Comparison of ENCODE assay signal across 17 cellular contexts in the genomic region with DNA sequence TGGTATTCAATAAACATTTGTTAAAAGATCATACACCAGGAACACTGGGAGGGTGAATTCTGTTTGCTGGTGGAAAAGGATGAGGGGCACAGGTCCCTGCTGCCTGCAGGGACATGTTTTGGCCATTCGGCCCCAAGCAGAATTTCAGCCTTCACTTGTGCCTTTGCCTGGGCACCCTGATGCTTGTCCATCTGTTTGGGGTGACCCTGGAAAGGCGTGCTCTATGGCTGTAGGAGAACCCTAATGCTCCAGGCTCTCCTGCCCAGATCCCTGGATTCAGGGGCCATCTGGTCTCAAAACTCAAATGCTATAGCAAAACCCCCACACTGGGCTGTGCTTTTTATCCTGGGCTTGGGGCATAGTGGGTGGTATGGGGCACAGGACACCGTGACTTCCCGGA. TPM values are rescaled to one million over a fixed set of nuclear protein-coding genes. Genes with fewer than 3 reads are reported as not detected.
DNase-seq lines count a peak whose midpoint lies in the region; ATAC-seq and TF ChIP-seq lines count a peak whose summit lies in the region.
"Had no signal": no experiment of that assay in that cellular context is flagged by ENCODE, and none has a peak within 500 bp of the region (broad histone marks: within the 10 kb centered on the region; RNA-seq: fewer than 3 reads in every experiment).

No MANE protein-coding gene starts in this region.

- ATAC-seq in DND-41 (ENCODE audit: insufficient read depth, low read depth) (no peak), IMR-90 (ENCODE audit: low read depth) (no peak), GM19328 (IDR thresholded peaks at IDR 0.05; ENCODE audit: unreplicated experiment) (no peak)
- ATAC-seq: heart left ventricle had no signal

- H3K14ac ChIP-seq in IMR-90 (replicated peaks; ENCODE audit: low read depth, low read length): peak overlapping the region; percentile 84

- H3K4me1 ChIP-seq in DND-41 (ENCODE audit: insufficient read depth, low read length): peaks cover 25% of the 10 kb centered on the region
- H3K4me1 ChIP-seq in IMR-90 (ENCODE audit: control insufficient read depth, insufficient read depth, low read length): peaks cover 49% of the 10 kb centered on the region
- H3K4me1 ChIP-seq in osteoblast (ENCODE audit: insufficient read depth, low read length): peaks cover 72% of the 10 kb centered on the region

- H2BK15ac ChIP-seq in IMR-90 (ENCODE audit: low read depth, low read length): peak overlapping the region; percentile 90; the same call in 2 of the 3 replicates

- no peaks in the 10 kb centered on the region for H3K9me3 ChIP-seq in DND-41 (ENCODE audit: insufficient read depth, low read length, severe bottlenecking)
- H3K9me3 ChIP-seq in IMR-90 (ENCODE audit: control insufficient read depth, insufficient read depth, low read length): no peaks in the 10 kb centered on the region
- no peaks in the 10 kb centered on the region for H3K9me3 ChIP-seq in osteoblast (ENCODE audit: low read depth, low read length)
- H3K9me3 ChIP-seq: heart left ventricle, left ventricle myocardium inferior, prostate gland had no signal

- CTCF ChIA-PET in IMR-90 (lab: Yijun Ruan, JAX): no interaction called here

- intact Hi-C loops in IMR-90 (cut with micrococcal nuclease): no loop called here

- H2AFZ ChIP-seq in DND-41 (ENCODE audit: low read depth, low read length) (no peak overlapping the region), IMR-90 (replicated peaks; ENCODE audit: low read length, poor library complexity) (peak overlapping the region; percentile 26), osteoblast (ENCODE audit: low read length) (no peak overlapping the region)

- H2BK5ac ChIP-seq in IMR-90 (ENCODE audit: low read depth, low read length, poor library complexity, severe bottlenecking): peak overlapping the region; percentile 76

- H3K23ac ChIP-seq in IMR-90 (ENCODE audit: low read depth, low read length): 0 out of 2 replicates have a peak overlapping the region, but pooled peaks have one; percentile 63

- H3K27me3 ChIP-seq in DND-41 (ENCODE audit: insufficient read depth, low read length, poor library complexity): no peaks in the 10 kb centered on the region
- no peaks in the 10 kb centered on the region for H3K27me3 ChIP-seq in IMR-90 (ENCODE audit: control insufficient read depth, insufficient read depth, low read length)
- H3K27me3 ChIP-seq in osteoblast (ENCODE audit: insufficient read depth, low read length): no peaks in the 10 kb centered on the region
- H3K27me3 ChIP-seq: heart left ventricle had no signal

- no peak overlapping the region for H3K56ac ChIP-seq in IMR-90 (ENCODE audit: extremely low read depth, insufficient read depth, low read length)

- TF ChIP-seq CTCF in DND-41 (IDR thresholded peaks at IDR 0.05; ENCODE audit: borderline replicate concordance, extremely low read depth, low read length, poor library complexity, severe bottlenecking) (no peak), IMR-90 (conservative IDR thresholded peaks at IDR 0.05; ENCODE audit: low read depth, low read length) (no peak), coronary artery (IDR thresholded peaks at IDR 0.05) (no peak), osteoblast (IDR thresholded peaks at IDR 0.05; ENCODE audit: extremely low read depth, low read depth, low read length) (no peak)

- POLR2A ChIA-PET in IMR-90 (lab: Charles Lee; ENCODE audit: unreplicated experiment): no interaction called here

- H3K9ac ChIP-seq in DND-41 (ENCODE audit: low read depth, low read length) (no peak overlapping the region), IMR-90 (ENCODE audit: low read depth, low read length) (no peak overlapping the region)

- WGBS in IMR-90 (ENCODE audit: extremely low coverage in 2 of 2, insufficient read length in 1 of 2), 2 experiments: 100% methylated on average over 1 of the region's 4 CpGs; no CpG with 5 or more reads in 1 of the 2 experiments

- peak overlapping the region; percentile 87 for H2AK5ac ChIP-seq in IMR-90 (ENCODE audit: low read depth, low read length)

- H4K5ac ChIP-seq in IMR-90 (ENCODE audit: low read depth, low read length): peak overlapping the region; percentile 69; the same call in 1 of the 2 replicates

- peak overlapping the region; percentile 88 for H3K4ac ChIP-seq in IMR-90 (ENCODE audit: low read depth, low read length)

- H3K4me2 ChIP-seq in DND-41 (ENCODE audit: insufficient read depth, low read length) (no peak overlapping the region), IMR-90 (ENCODE audit: low read depth, low read length) (no peak overlapping the region), osteoblast (ENCODE audit: insufficient read depth, low read length) (no peak overlapping the region)

- H2BK120ac ChIP-seq in IMR-90 (ENCODE audit: low read depth, low read length): peak overlapping the region; percentile 96

- H4K20me1 ChIP-seq in DND-41 (ENCODE audit: insufficient read depth, low read length): no peaks in the 10 kb centered on the region
- H4K20me1 ChIP-seq in IMR-90 (ENCODE audit: insufficient read depth, low read length): no peaks in the 10 kb centered on the region
- no peaks in the 10 kb centered on the region for H4K20me1 ChIP-seq in osteoblast (ENCODE audit: insufficient read depth, low read length)

- peak overlapping the region; percentile 67 for H3K18ac ChIP-seq in IMR-90 (ENCODE audit: low read depth, low read length)

- H2BK20ac ChIP-seq in IMR-90 (ENCODE audit: low read depth, low read length): peak overlapping the region; percentile 63

- dilution Hi-C loops in IMR-90 (cut with HindIII; ENCODE audit: low sequenced_read_pairs, unreplicated experiment): no loop called here

- in situ Hi-C loops in IMR-90 (cut with MboI; ENCODE audit: low sequenced_read_pairs): no loop called here

- H2AK9ac ChIP-seq in IMR-90 (replicated peaks; ENCODE audit: low read depth, low read length, poor library complexity): peak overlapping the region; percentile 3

- no peak for TF ChIP-seq RAD21 in IMR-90 (IDR thresholded peaks at IDR 0.05; ENCODE audit: low read length)

- no peaks in the 10 kb centered on the region for H3K79me2 ChIP-seq in DND-41 (ENCODE audit: insufficient read depth, low read length)
- H3K79me2 ChIP-seq in osteoblast (ENCODE audit: insufficient read depth, low read length): no peaks in the 10 kb centered on the region

- H4K8ac ChIP-seq in IMR-90 (ENCODE audit: low read depth in 2 of 2, low read length in 2 of 2): peak overlapping the region; percentile 42 to 74; a peak in 3 of 4 replicates

- TF ChIP-seq POLR2A in IMR-90 (IDR thresholded peaks at IDR 0.05; ENCODE audit: low read depth, low read length): no peak

- H3K36me3 ChIP-seq in DND-41 (ENCODE audit: insufficient read depth, low read length): no peaks in the 10 kb centered on the region
- H3K36me3 ChIP-seq in IMR-90 (ENCODE audit: control insufficient read depth, insufficient read depth, low read length): no peaks in the 10 kb centered on the region
- H3K36me3 ChIP-seq in osteoblast (ENCODE audit: insufficient read depth, low read length): no peaks in the 10 kb centered on the region
- H3K36me3 ChIP-seq: heart left ventricle, left ventricle myocardium inferior, prostate gland had no signal

- H3K4me3 ChIP-seq in DND-41 (ENCODE audit: low read depth in 1 of 2, low read length in 2 of 2): no peak overlapping the region
- no peak overlapping the region for H3K4me3 ChIP-seq in IMR-90 (ENCODE audit: insufficient read depth, low read depth, low read length)
- no peak overlapping the region for H3K4me3 ChIP-seq in coronary artery
- H3K4me3 ChIP-seq in osteoblast (ENCODE audit: insufficient read depth, low read length): no peak overlapping the region
- H3K4me3 ChIP-seq: heart left ventricle, left ventricle myocardium inferior, prostate gland, SK-N-MC had no signal

- H3K9me1 ChIP-seq in IMR-90 (ENCODE audit: insufficient read depth, low read length): peaks cover 19% of the 10 kb centered on the region

- no TSS peak for BruUV-seq in IMR-90 (replicated peaks; lab: Mats Ljungman, UMichigan)

- peak overlapping the region; percentile 90; the same call in 1 of the 2 replicates for H4K91ac ChIP-seq in IMR-90 (ENCODE audit: insufficient read depth, low read depth, low read length)

- no peaks in the 10 kb centered on the region for H3K79me1 ChIP-seq in IMR-90 (ENCODE audit: low read depth in 1 of 2, low read length in 2 of 2)

- DNase-seq in DND-41 (no peak), IMR-90 (no peak), coronary artery (ENCODE audit: low spot score) (no peak), osteoblast (ENCODE audit: insufficient read length, low spot score, missing footprints) (no peak), SHP77 (lab: John Stamatoyannopoulos, UW) (no peak), H4 (ENCODE audit: low spot score) (no peak)
- DNase-seq: activated CD4-positive, alpha-beta T cell treated with anti-CD3 and anti-CD28 coated beads, Interleukin-2, amount 50 U/mL, for 1 hour; activated CD8-positive, alpha-beta memory T cell treated with anti-CD3 and anti-CD28 coated beads, Interleukin-2, amount 50 U/mL, for 4 hours; activated naive CD8-positive, alpha-beta T cell treated with anti-CD3 and anti-CD28 coated beads, Interleukin-2, amount 10 ng/mL, durations not matched to agents 7 days and 5 days; DMS53; heart left ventricle; left ventricle myocardium inferior; MM.1S; NCI-H69 had no signal

- peak overlapping the region; percentile 66; the same call in 1 of the 2 replicates for H3K27ac ChIP-seq in DND-41 (ENCODE audit: low read length)
- H3K27ac ChIP-seq in IMR-90 (ENCODE audit: insufficient read depth, low read length): no peak overlapping the region; the same call in 1 of the 2 replicates
- peak overlapping the region; percentile 64 to 86 for H3K27ac ChIP-seq in coronary artery
- H3K27ac ChIP-seq in osteoblast (ENCODE audit: low read depth, low read length): peak overlapping the region; percentile 66
- H3K27ac ChIP-seq: SK-N-MC had no signal

TF ChIP-seq in IMR-90, 13 proteins besides CTCF, POLR2A, EP300 and RAD21 (continues in another document):
- TF ChIP-seq RCOR1 (IDR thresholded peaks at IDR 0.05; ENCODE audit: insufficient replicate concordance, low read length) (no peak), FOS (IDR thresholded peaks at IDR 0.05; ENCODE audit: low read depth, low read length) (no peak), CEBPB (IDR thresholded peaks at IDR 0.05; ENCODE audit: low read depth, low read length) (no peak), MAZ (IDR thresholded peaks at IDR 0.05; ENCODE audit: borderline replicate concordance, low read depth, low read length) (no peak), CHD1 (IDR thresholded peaks at IDR 0.05; ENCODE audit: low read depth, low read length) (no peak), NFE2L2 (IDR thresholded peaks at IDR 0.05; ENCODE audit: low read depth, low read length) (no peak), BHLHE40 (IDR thresholded peaks at IDR 0.05; ENCODE audit: low read depth, low read length) (no peak)

RNA-seq across cellular contexts. Expression of a gene that starts 55.2 kb away (rescaled TPM):
- 341 and 804 TPM in 2 replicates for total RNA-seq in IMR-90 (2012; rRNA removed)
- polyA plus RNA-seq in IMR-90 (2012; rRNA removed): 1,504 and 1,572 TPM in 2 replicates
- polyA plus RNA-seq in IMR-90 (2012; cell fraction: cytosol; rRNA removed): 2,705 and 5,319 TPM in 2 replicates
- 530 and 1,168 TPM in 2 replicates for polyA plus RNA-seq in IMR-90 (2012; cell fraction: nucleus; rRNA removed; ENCODE audit: low replicate concordance)
- total RNA-seq in osteoblast: 869 and 994 TPM in 2 replicates
- total RNA-seq in H4 (2014; rRNA removed; shearing (Covaris generic)): 1,506 and 2,054 TPM in 2 replicates
